Comparison of ENCODE assay signal across 8 cellular contexts in genomic region chr1:8408151-8408839, GRCh38.
A peak's percentile ranks its signal among the peaks of the same experiment; 100 is the strongest.
DNase-seq lines count a peak whose midpoint lies in the region; ATAC-seq and TF ChIP-seq lines count a peak whose summit lies in the region.

No MANE protein-coding gene starts in this region.

- H3K4me3 Mint-ChIP-seq in T-cell (peak overlapping the region in 1 of 3 donors; percentile 71), glutamatergic neuron (ENCODE audit: unreplicated experiment) (peak overlapping the region; percentile 25)

- POLR2A ChIA-PET in T-cell (lab: Charles Lee): interaction anchor here in 1 of 2 donors (0.5 to 0.6 kb wide), 2 partner anchors 112 to 246 kb away, joined by 5 read pairs; no protein-coding TSS in a partner anchor

- H3K9me3 Mint-ChIP-seq in T-cell: no peaks in the 10 kb centered on the region
- H3K9me3 Mint-ChIP-seq in glutamatergic neuron (ENCODE audit: unreplicated experiment): peaks cover 15% of the 10 kb centered on the region

- no peak for ATAC-seq in T-cell (replicated peaks in 1 of 4)

- peak; percentile 5 for DNase-seq in DMS79 (lab: John Stamatoyannopoulos, UW)
- DNase-seq in T-cell: no peak
- no peak for DNase-seq in glutamatergic neuron
- peak; percentile 92 for DNase-seq in renal cortical epithelial cell (ENCODE audit: low read depth)
- DNase-seq in NCI-H1105 (lab: John Stamatoyannopoulos, UW): no peak
- DNase-seq in GM10266 (ENCODE audit: extremely low spot score): no peak
- DNase-seq in retina: no peak
- no peak for DNase-seq in NCI-H748 treated with DMSO at 0.1 percent for 48 hours (lab: John Stamatoyannopoulos, UW)

- TF ChIP-seq CTCF in glutamatergic neuron (IDR thresholded peaks at IDR 0.05; ENCODE audit: partially characterized antibody, unreplicated experiment): no peak
- TF ChIP-seq CTCF in GM10266 (IDR thresholded peaks at IDR 0.05; ENCODE audit: control insufficient read depth, insufficient read depth, low read depth, missing control alignments): no peak

- H3K36me3 Mint-ChIP-seq in T-cell: peaks cover 46% of the 10 kb centered on the region
- peaks cover 5% of the 10 kb centered on the region for H3K36me3 Mint-ChIP-seq in glutamatergic neuron (ENCODE audit: unreplicated experiment)

- H3K4me1 Mint-ChIP-seq in T-cell: peaks cover 51 to 82% (median 78%) of the 10 kb centered on the region in 3 donors
- peaks cover 29% of the 10 kb centered on the region for H3K4me1 Mint-ChIP-seq in glutamatergic neuron (ENCODE audit: low read depth, unreplicated experiment)

- peak overlapping the region; percentile 59 to 76 for H3K27ac Mint-ChIP-seq in T-cell
- H3K27ac Mint-ChIP-seq in glutamatergic neuron (ENCODE audit: unreplicated experiment): peak overlapping the region; percentile 66

- no peaks in the 10 kb centered on the region for H3K27me3 Mint-ChIP-seq in T-cell
- H3K27me3 Mint-ChIP-seq in glutamatergic neuron (ENCODE audit: unreplicated experiment): peaks cover 11% of the 10 kb centered on the region

- CTCF ChIA-PET in T-cell (lab: Charles Lee): interaction anchor here in 1 of 2 donors (0.6 to 2.3 kb wide), 10 partner anchors 10 to 317 kb away, joined by 3 to 19 read pairs (median 3); no protein-coding TSS in a partner anchor

Comparison
In these comparisons a context has a peak if more than half of its experiments do, and no peak if none do; other contexts are left out.
1. DNase-seq: peak in DMS79 (single experiment) and renal cortical epithelial cell (single experiment); none in T-cell (0 of 34), glutamatergic neuron (single experiment), NCI-H1105 (single experiment), GM10266 (single experiment), retina (single experiment) and NCI-H748 treated with DMSO at 0.1 percent for 48 hours (single experiment).